ENCODE assay signal across 27 cellular contexts in the genomic region with DNA sequence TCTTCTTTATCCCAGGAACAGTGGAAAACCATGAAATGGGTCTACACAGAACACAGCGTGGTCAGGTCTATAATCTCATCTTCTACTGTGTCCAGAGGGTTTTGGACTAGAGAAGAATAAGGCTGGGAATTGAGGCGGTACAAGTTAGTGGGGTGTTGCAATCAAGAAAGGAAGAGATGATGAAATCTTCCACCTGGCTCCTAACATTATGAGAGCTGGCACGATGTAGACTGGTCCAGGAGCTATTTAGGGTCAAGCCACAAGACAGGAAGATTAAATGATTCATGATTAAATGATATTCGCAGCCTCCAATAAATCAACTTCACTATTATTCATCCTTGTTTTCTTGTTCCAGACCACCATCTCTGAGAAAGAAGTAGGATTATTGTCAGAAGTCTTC.
DNase-seq lines count a peak whose midpoint lies in the region; ATAC-seq, FAIRE-seq and TF ChIP-seq lines count a peak whose summit lies in the region.
"Had no signal": no experiment of that assay in that cellular context is flagged by ENCODE, and none has a peak within 500 bp of the region (broad histone marks: within the 10 kb centered on the region; RNA-seq: fewer than 3 reads in every experiment).

No MANE protein-coding gene starts in this region.

- H3K27ac ChIP-seq in endothelial cell of umbilical vein (ENCODE audit: insufficient read depth, low read depth, low read length): no peak overlapping the region
- H3K27ac ChIP-seq: 22Rv1, esophagus squamous epithelium, GM23248, PC-9, right atrium auricular region, SJSA1, tibial nerve had no signal

- POLR2A ChIA-PET in endothelial cell of umbilical vein (lab: Charles Lee): no interaction called here

- dilution Hi-C loops in endothelial cell of umbilical vein (cut with MboI; ENCODE audit: extremely low pct_ligation_motif_present, low sequenced_read_pairs): no loop called here

- H3K27ac Mint-ChIP-seq in mesothelial cell of epicardium: no peak overlapping the region
- H3K27ac Mint-ChIP-seq: activated naive CD8-positive, alpha-beta T cell; activated T-helper 17 cell treated with anti-CD3 and anti-CD28 coated beads, Interleukin-2, amount 50 U/mL, for 72 hours; naive B cell had no signal

- no peaks in the 10 kb centered on the region for H3K36me3 Mint-ChIP-seq in mesothelial cell of epicardium
- H3K36me3 Mint-ChIP-seq: activated naive CD8-positive, alpha-beta T cell; IgD-negative memory B cell; naive B cell had no signal

- intact Hi-C loops in endothelial cell of umbilical vein (cut with micrococcal nuclease): no loop called here
- intact Hi-C loops in sciatic nerve (cut with DNase I): no loop called here

- no peak overlapping the region for H3K9ac ChIP-seq in endothelial cell of umbilical vein (replicated peaks; ENCODE audit: extremely low read depth, insufficient read depth, low read length)
- H3K9ac ChIP-seq: GM23248 had no signal

- TF ChIP-seq POLR2A in endothelial cell of umbilical vein (IDR thresholded peaks at IDR 0.05; ENCODE audit: low read depth, low read length): no peak
- TF ChIP-seq POLR2A in GM12891 (IDR thresholded peaks at IDR 0.05; ENCODE audit: low read depth, low read length): no peak

- no peak for TF ChIP-seq CTCF in endothelial cell of umbilical vein (IDR thresholded peaks at IDR 0.05; ENCODE audit: extremely low read depth in 1 of 2, insufficient read depth in 1 of 2, low read depth in 1 of 2, low read length in 2 of 2)
- TF ChIP-seq CTCF in mesothelial cell of epicardium (IDR thresholded peaks at IDR 0.05; ENCODE audit: unreplicated experiment): no peak

- H3K9me3 Mint-ChIP-seq in mesothelial cell of epicardium: no peaks in the 10 kb centered on the region

- no peak overlapping the region for H3K4me3 ChIP-seq in endothelial cell of umbilical vein (replicated peaks in 1 of 3; ENCODE audit: insufficient read depth in 1 of 3, low read depth in 1 of 3, low read length in 3 of 3)
- H3K4me3 ChIP-seq: esophagus squamous epithelium, GM23248, PC-9, right atrium auricular region, SJSA1, tibial nerve had no signal

- H3K79me2 ChIP-seq in endothelial cell of umbilical vein (ENCODE audit: control insufficient read depth, insufficient read depth, low read length): no peaks in the 10 kb centered on the region

- H3K4me3 Mint-ChIP-seq in mesothelial cell of epicardium: no peak overlapping the region
- H3K4me3 Mint-ChIP-seq: activated naive CD8-positive, alpha-beta T cell; activated T-helper 17 cell treated with anti-CD3 and anti-CD28 coated beads, Interleukin-2, amount 50 U/mL, for 72 hours; naive B cell; stimulated activated naive CD8-positive, alpha-beta T cell treated with anti-CD3 and anti-CD28 coated beads, Interleukin-15, amount 100 ng/mL, for 72 hours had no signal

- FAIRE-seq in endothelial cell of umbilical vein (lab: Jason Lieb, UNC) (peak; percentile 50), GM12891 (lab: Jason Lieb, UNC) (no peak)

- H4K20me1 ChIP-seq in endothelial cell of umbilical vein (replicated peaks; ENCODE audit: control insufficient read depth, extremely low read depth, insufficient read depth, low read length): no peaks in the 10 kb centered on the region

- peak; percentile 63 for ATAC-seq in sciatic nerve
- ATAC-seq in GM18873 (IDR thresholded peaks at IDR 0.05; ENCODE audit: low FRiP score, unreplicated experiment): no peak
- ATAC-seq: activated T-helper 17 cell treated with anti-CD3 and anti-CD28 coated beads, Interleukin-2, amount 50 U/mL, for 72 hours; stimulated activated naive CD8-positive, alpha-beta T cell treated with anti-CD3 and anti-CD28 coated beads, Interleukin-15, amount 100 ng/mL, for 72 hours had no signal

- H3K9me3 ChIP-seq in endothelial cell of umbilical vein (replicated peaks; ENCODE audit: control insufficient read depth, insufficient read depth, low read length): no peaks in the 10 kb centered on the region
- H3K9me3 ChIP-seq: esophagus squamous epithelium, right atrium auricular region, SJSA1, tibial nerve had no signal

- peak; percentile 40 for DNase-seq in NOMO-1 treated with DMSO at 0.1 percent for 48 hours (lab: John Stamatoyannopoulos, UW; ENCODE audit: unreplicated experiment)
- no peak for DNase-seq in NOMO-1 treated with dmso at 0.1 percent for 144 hours (lab: John Stamatoyannopoulos, UW; ENCODE audit: unreplicated experiment)
- peak; percentile 85 for DNase-seq in RPMI7951 (ENCODE audit: low read depth)
- DNase-seq in endothelial cell of umbilical vein (ENCODE audit: low read depth, low spot score): no peak
- DNase-seq in sciatic nerve (ENCODE audit: low spot score): no peak
- no peak for DNase-seq in mesothelial cell of epicardium (ENCODE audit: low spot score in 2 of 2, unreplicated experiment in 2 of 2)
- no peak for DNase-seq in GM12891 (ENCODE audit: insufficient read length, low spot score)
- DNase-seq: DMS53; effector CD8-positive, alpha-beta T cell; esophagus squamous epithelium; GM23248; mesendoderm; naive B cell; NCI-H1694 treated with DMSO at 0.1 percent for 48 hours; NCI-H2227 treated with DMSO at 0.1 percent for 48 hours; NCI-H82; PC-9; stimulated activated CD4-positive, alpha-beta T cell treated with anti-CD3 and anti-CD28 coated beads, Interleukin-12 subunit alpha, Interleukin-12 subunit beta, amount 100 ng/mL, for 4 hours; stimulated activated naive CD8-positive, alpha-beta T cell treated with anti-CD3 and anti-CD28 coated beads, Interleukin-15, amount 100 ng/mL, for 72 hours had no signal

- CTCF ChIA-PET in endothelial cell of umbilical vein (lab: Charles Lee): no interaction called here

- BruUV-seq in endothelial cell of umbilical vein (replicated peaks; lab: Mats Ljungman, UMichigan): no TSS peak

- no peak overlapping the region for H2AFZ ChIP-seq in endothelial cell of umbilical vein (ENCODE audit: low read depth, low read length)
- H2AFZ ChIP-seq: GM23248, PC-9 had no signal

- H3K4me2 ChIP-seq in endothelial cell of umbilical vein (ENCODE audit: insufficient read depth, low read length): no peak overlapping the region
- H3K4me2 ChIP-seq: PC-9 had no signal

- H3K27me3 Mint-ChIP-seq in mesothelial cell of epicardium (ENCODE audit: low read depth): no peaks in the 10 kb centered on the region
- H3K27me3 Mint-ChIP-seq: IgD-negative memory B cell had no signal

- peaks cover 8% of the 10 kb centered on the region for H3K4me1 Mint-ChIP-seq in mesothelial cell of epicardium
- H3K4me1 Mint-ChIP-seq: activated T-helper 17 cell treated with anti-CD3 and anti-CD28 coated beads, Interleukin-2, amount 50 U/mL, for 72 hours; IgD-negative memory B cell; naive B cell; stimulated activated naive CD8-positive, alpha-beta T cell treated with anti-CD3 and anti-CD28 coated beads, Interleukin-15, amount 100 ng/mL, for 72 hours had no signal

- H3K4me1 ChIP-seq in endothelial cell of umbilical vein (ENCODE audit: control insufficient read depth, extremely low read depth, insufficient read depth, low read length): no peaks in the 10 kb centered on the region
- H3K4me1 ChIP-seq: esophagus squamous epithelium, right atrium auricular region, SJSA1, tibial nerve had no signal

- no peaks in the 10 kb centered on the region for H3K9me1 ChIP-seq in endothelial cell of umbilical vein (replicated peaks; ENCODE audit: control insufficient read depth, extremely low read depth, insufficient read depth, low read length)

- no peaks in the 10 kb centered on the region for H3K36me3 ChIP-seq in endothelial cell of umbilical vein (ENCODE audit: control insufficient read depth in 2 of 2, extremely low read depth in 1 of 2, insufficient read depth in 2 of 2, low read length in 2 of 2)
- H3K36me3 ChIP-seq: esophagus squamous epithelium, right atrium auricular region, SJSA1, tibial nerve had no signal

- no peaks in the 10 kb centered on the region for H3K27me3 ChIP-seq in endothelial cell of umbilical vein (ENCODE audit: control insufficient read depth in 2 of 2, insufficient read depth in 2 of 2, low read length in 2 of 2)
- H3K27me3 ChIP-seq: esophagus squamous epithelium, right atrium auricular region, SJSA1, tibial nerve had no signal

TF ChIP-seq in endothelial cell of umbilical vein, 7 proteins besides CTCF, POLR2A, EP300 and RAD21:
- TF ChIP-seq POLR2AphosphoS5 (IDR thresholded peaks at IDR 0.05; ENCODE audit: insufficient read depth, low read depth, low read length) (no peak), MYC (IDR thresholded peaks at IDR 0.05; ENCODE audit: low read depth, low read length) (no peak), EZH2 (IDR thresholded peaks at IDR 0.05; ENCODE audit: borderline replicate concordance, low read depth, low read length, severe bottlenecking) (no peak), GATA2 (IDR thresholded peaks at IDR 0.05; ENCODE audit: insufficient read depth, insufficient read length, low read depth, low read length) (no peak), FOS (IDR thresholded peaks at IDR 0.05; ENCODE audit: borderline replicate concordance, insufficient read depth, low read length) (no peak), JUN (IDR thresholded peaks at IDR 0.05; ENCODE audit: borderline replicate concordance, insufficient read depth, insufficient read length, low read depth) (no peak)
- TF ChIP-seq, protein P1, sequence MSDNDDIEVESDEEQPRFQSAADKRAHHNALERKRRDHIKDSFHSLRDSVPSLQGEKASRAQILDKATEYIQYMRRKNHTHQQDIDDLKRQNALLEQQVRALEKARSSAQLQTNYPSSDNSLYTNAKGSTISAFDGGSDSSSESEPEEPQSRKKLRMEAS (IDR thresholded peaks at IDR 0.05; ENCODE audit: insufficient read depth, insufficient read length): no peak

TF ChIP-seq in GM12891, 5 proteins besides CTCF, POLR2A, EP300 and RAD21:
- no peak for TF ChIP-seq SPI1 (IDR thresholded peaks at IDR 0.05; ENCODE audit: low read depth, low read length)
- no peak for TF ChIP-seq POU2F2 (IDR thresholded peaks at IDR 0.05; ENCODE audit: low read depth, low read length)
- TF ChIP-seq TAF1 (IDR thresholded peaks at IDR 0.05; ENCODE audit: low read depth, low read length): no peak
- no peak for TF ChIP-seq PAX5 (IDR thresholded peaks at IDR 0.05; ENCODE audit: insufficient read depth, low read length, severe bottlenecking)
- TF ChIP-seq POLR2AphosphoS5 (IDR thresholded peaks at IDR 0.05; ENCODE audit: low read depth, low read length): no peak
TF ChIP-seq in GM12891: peak in this region for 0.

Comparison
In these comparisons a context has a peak if more than half of its experiments do, and no peak if none do; other contexts are left out.
1. DNase-seq: peak in NOMO-1 treated with DMSO at 0.1 percent for 48 hours (single experiment) and RPMI7951 (single experiment); none in NOMO-1 treated with dmso at 0.1 percent for 144 hours (single experiment), endothelial cell of umbilical vein (single experiment), sciatic nerve (single experiment), mesothelial cell of epicardium (0 of 2) and GM12891 (single experiment).